19 cellular contexts compared by ENCODE assay signal in genomic region chr5:56147106-56147505, GRCh38.
DNase-seq lines count a peak whose midpoint lies in the region; ATAC-seq and FAIRE-seq lines count a peak whose summit lies in the region.
"Had no signal": no experiment of that assay in that cellular context is flagged by ENCODE, and none has a peak within 500 bp of the region (broad histone marks: within the 10 kb centered on the region; RNA-seq: fewer than 3 reads in every experiment).

No MANE protein-coding gene starts in this region.

- no peaks in the 10 kb centered on the region for H3K27me3 Mint-ChIP-seq in CD4-positive, CD25-positive, alpha-beta regulatory T cell
- H3K27me3 Mint-ChIP-seq in T-cell: no peaks in the 10 kb centered on the region
- peaks cover 0 to 2% (median 0%) of the 10 kb centered on the region in 5 donors for H3K27me3 Mint-ChIP-seq in naive thymus-derived CD4-positive, alpha-beta T cell

- peaks cover 37% of the 10 kb centered on the region for H3K4me1 ChIP-seq in CD4-positive, CD25-positive, alpha-beta regulatory T cell (ENCODE audit: control insufficient read depth, insufficient read depth, low read length, poor library complexity, severe bottlenecking)
- peaks cover 0 to 77% of the 10 kb centered on the region in 2 donors for H3K4me1 ChIP-seq in naive thymus-derived CD4-positive, alpha-beta T cell (ENCODE audit: control insufficient read depth in 2 of 2, insufficient read depth in 2 of 2, low read length in 2 of 2)

- H3K4me1 Mint-ChIP-seq in CD4-positive, CD25-positive, alpha-beta regulatory T cell: peaks cover 26 to 68% (median 49%) of the 10 kb centered on the region in 4 donors
- H3K4me1 Mint-ChIP-seq in T-cell: peaks cover 64 to 71% (median 65%) of the 10 kb centered on the region in 3 donors
- H3K4me1 Mint-ChIP-seq in naive thymus-derived CD4-positive, alpha-beta T cell: peaks cover 38 to 76% (median 70%) of the 10 kb centered on the region in 7 donors

- peak overlapping the region; percentile 37 for H3K27ac ChIP-seq in CD4-positive, CD25-positive, alpha-beta regulatory T cell (ENCODE audit: insufficient read depth, low read length, poor library complexity, severe bottlenecking)
- H3K27ac ChIP-seq in naive thymus-derived CD4-positive, alpha-beta T cell (ENCODE audit: low read depth, low read length): peak overlapping the region; percentile 61
- H3K27ac ChIP-seq: SK-N-MC had no signal

- POLR2A ChIA-PET in T-cell (lab: Charles Lee): interaction anchor here in 1 of 2 donors (0.5 kb wide), 2 partner anchors 9 to 404 kb away, joined by 3 to 6 read pairs; no protein-coding TSS in a partner anchor
- POLR2A ChIA-PET in naive thymus-derived CD4-positive, alpha-beta T cell (lab: Charles Lee): interaction anchor here (0.9 to 5.8 kb wide), 14 partner anchors 8 to 152 kb away, joined by 3 to 80 read pairs (median 7); partner anchors contain the start of gene IL6ST

- FAIRE-seq in frontal cortex (lab: Jason Lieb, UNC): no peak
- FAIRE-seq: H1, RCC 7860 had no signal

- intact Hi-C loops in naive thymus-derived CD4-positive, alpha-beta T cell (cut with micrococcal nuclease): loop anchor here (5.0 kb wide), 2 partner anchors 75 to 1025 kb away; partner anchors contain the start of gene GPBP1 (in 1 of the 2)

- H3K4me3 ChIP-seq in CD4-positive, CD25-positive, alpha-beta regulatory T cell (ENCODE audit: low read depth, low read length): no peak overlapping the region
- H3K4me3 ChIP-seq in naive thymus-derived CD4-positive, alpha-beta T cell (ENCODE audit: low read length): no peak overlapping the region
- H3K4me3 ChIP-seq: MG63, SK-N-MC had no signal

- CTCF ChIA-PET in T-cell (lab: Charles Lee): no interaction called here
- CTCF ChIA-PET in naive thymus-derived CD4-positive, alpha-beta T cell (lab: Charles Lee): interaction anchor here (0.6 to 1.8 kb wide), 4 partner anchors 9 to 164 kb away, joined by 4 to 11 read pairs (median 6); no protein-coding TSS in a partner anchor

- no peaks in the 10 kb centered on the region for H3K9me3 ChIP-seq in CD4-positive, CD25-positive, alpha-beta regulatory T cell (ENCODE audit: control insufficient read depth in 2 of 2, low read length in 2 of 2)
- H3K9me3 ChIP-seq in naive thymus-derived CD4-positive, alpha-beta T cell (ENCODE audit: control insufficient read depth in 2 of 3, low read length in 3 of 3): no peaks in the 10 kb centered on the region
- H3K9me3 ChIP-seq: MG63 had no signal

- peak overlapping the region in 2 of 3 donors; percentile 20 to 97 for H3K27ac Mint-ChIP-seq in CD4-positive, CD25-positive, alpha-beta regulatory T cell
- H3K27ac Mint-ChIP-seq in T-cell: peak overlapping the region; percentile 95 to 96
- peak overlapping the region in 7 of 9 donors; percentile 87 to 97 (median 94) for H3K27ac Mint-ChIP-seq in naive thymus-derived CD4-positive, alpha-beta T cell

- no peak for DNase-seq in CD4-positive, CD25-positive, alpha-beta regulatory T cell
- DNase-seq in EL (peak; percentile 68), T-cell (no peak), AML-193 (lab: John Stamatoyannopoulos, UW) (no peak), frontal cortex (ENCODE audit: low spot score in 2 of 2) (no peak), NCI-H2081 (lab: John Stamatoyannopoulos, UW) (no peak)
- no peak for DNase-seq in naive thymus-derived CD4-positive, alpha-beta T cell
- DNase-seq: CD8-positive, alpha-beta memory T cell; Karpas-422; MG63; NCI-H1092 treated with DMSO at 0.1 percent for 48 hours; NCI-H1694; NCI-H2107; NCI-H226; NCI-H524 treated with DMSO at 0.1 percent for 48 hours; Right ventricle myocardium superior had no signal

- H3K27me3 ChIP-seq in CD4-positive, CD25-positive, alpha-beta regulatory T cell (ENCODE audit: control insufficient read depth, insufficient read depth, low read length): no peaks in the 10 kb centered on the region
- H3K27me3 ChIP-seq in naive thymus-derived CD4-positive, alpha-beta T cell (ENCODE audit: control insufficient read depth in 2 of 2, insufficient read depth in 2 of 2, low read length in 2 of 2): no peaks in the 10 kb centered on the region
- H3K27me3 ChIP-seq: MG63 had no signal

- H3K9me3 Mint-ChIP-seq in CD4-positive, CD25-positive, alpha-beta regulatory T cell: no peaks in the 10 kb centered on the region
- no peaks in the 10 kb centered on the region for H3K9me3 Mint-ChIP-seq in T-cell
- peaks cover 0 to 3% (median 0%) of the 10 kb centered on the region in 11 donors for H3K9me3 Mint-ChIP-seq in naive thymus-derived CD4-positive, alpha-beta T cell
- H3K9me3 Mint-ChIP-seq: CD8-positive, alpha-beta memory T cell had no signal

- H3K36me3 Mint-ChIP-seq in CD4-positive, CD25-positive, alpha-beta regulatory T cell: no peaks in the 10 kb centered on the region
- no peaks in the 10 kb centered on the region for H3K36me3 Mint-ChIP-seq in T-cell
- H3K36me3 Mint-ChIP-seq in naive thymus-derived CD4-positive, alpha-beta T cell: peaks cover 0 to 19% (median 4%) of the 10 kb centered on the region in 5 donors
- H3K36me3 Mint-ChIP-seq: CD8-positive, alpha-beta memory T cell had no signal

- ATAC-seq in CD4-positive, CD25-positive, alpha-beta regulatory T cell (ENCODE audit: low read depth in 2 of 2): no peak
- no peak for ATAC-seq in T-cell (replicated peaks in 1 of 4)
- no peak for ATAC-seq in naive thymus-derived CD4-positive, alpha-beta T cell

- no peaks in the 10 kb centered on the region for H3K36me3 ChIP-seq in CD4-positive, CD25-positive, alpha-beta regulatory T cell (ENCODE audit: control insufficient read depth, insufficient read depth, low read length)
- no peaks in the 10 kb centered on the region for H3K36me3 ChIP-seq in naive thymus-derived CD4-positive, alpha-beta T cell (ENCODE audit: control insufficient read depth in 2 of 3, insufficient read depth in 3 of 3, low read length in 3 of 3)
- H3K36me3 ChIP-seq: MG63 had no signal

- no peak overlapping the region for H3K4me3 Mint-ChIP-seq in CD4-positive, CD25-positive, alpha-beta regulatory T cell
- H3K4me3 Mint-ChIP-seq in T-cell: no peak overlapping the region
- H3K4me3 Mint-ChIP-seq in naive thymus-derived CD4-positive, alpha-beta T cell: peak overlapping the region in 4 of 10 donors; percentile 57 to 72 (median 62)
- H3K4me3 Mint-ChIP-seq: CD8-positive, alpha-beta memory T cell had no signal
